In genomic region chr1:236045771-236046170, GRCh38 we compare ENCODE assay signal across 7 cellular contexts.
"Had no signal": no experiment of that assay in that cellular context is flagged by ENCODE, and none has a peak within 500 bp of the region (broad histone marks: within the 10 kb centered on the region; RNA-seq: fewer than 3 reads in every experiment).

No MANE protein-coding gene starts in this region.

- H3K9ac ChIP-seq: GM23248 had no signal

- H3K9me3 Mint-ChIP-seq: GM23338, HFFc6 had no signal

- H3K9me3 ChIP-seq: HAP-1 had no signal

- DNase-seq: GM23248, GOT3, H9, HCEC 1CT, HFFc6 had no signal

- H3K4me1 ChIP-seq: HAP-1 had no signal

- H3K4me3 ChIP-seq: GM23248, GM23338, HAP-1 had no signal

- H3K4me3 Mint-ChIP-seq: GM23338, H9, HFFc6 had no signal

- H3K27ac ChIP-seq: GM23248 had no signal

- H3K27ac Mint-ChIP-seq: GM23338, H9, HFFc6 had no signal
